Comparison of ENCODE assay signal across 24 cellular contexts in genomic region chr20:33658929-33659328, GRCh38. TPM values are rescaled to one million over a fixed set of nuclear protein-coding genes. Genes with fewer than 3 reads are reported as not detected.
"Had no signal": no experiment of that assay in that cellular context is flagged by ENCODE, and none has a peak within 500 bp of the region (broad histone marks: within the 10 kb centered on the region; RNA-seq: fewer than 3 reads in every experiment).

No MANE protein-coding gene starts in this region.

- H3K4me3 Mint-ChIP-seq: activated CD4-positive, alpha-beta memory T cell treated with anti-CD3 and anti-CD28 coated beads, Interleukin-2, amount 10 ng/mL, durations not matched to agents 7 days and 5 days; activated naive CD8-positive, alpha-beta T cell treated with anti-CD3 and anti-CD28 coated beads, Interleukin-2, amount 50 U/mL, for 24 hours; activated T-cell treated with anti-CD3 and anti-CD28 coated beads, Interleukin-2, amount 50 U/mL, for 24 hours; brain; mesothelial cell of epicardium; natural killer cell treated with Interleukin-12 subunit alpha and Interleukin-12 subunit beta and Interleukin-15 and Interleukin-18, amount 100 ng/mL, for 72 hours had no signal

- H3K27ac ChIP-seq: dorsolateral prefrontal cortex, foreskin keratinocyte, prostate gland, right atrium auricular region, testis, upper lobe of left lung, WERI-Rb-1 had no signal

- H3K36me3 Mint-ChIP-seq: brain; natural killer cell treated with Interleukin-12 subunit alpha and Interleukin-12 subunit beta and Interleukin-15 and Interleukin-18, amount 100 ng/mL, for 72 hours had no signal

- H3K9me3 Mint-ChIP-seq: activated CD4-positive, alpha-beta memory T cell treated with anti-CD3 and anti-CD28 coated beads, Interleukin-2, amount 10 ng/mL, durations not matched to agents 7 days and 5 days; activated naive CD8-positive, alpha-beta T cell treated with anti-CD3 and anti-CD28 coated beads, Interleukin-2, amount 50 U/mL, for 24 hours; activated T-cell treated with anti-CD3 and anti-CD28 coated beads, Interleukin-2, amount 50 U/mL, for 24 hours; activated T-helper 2 cell treated with anti-CD3 and anti-CD28 coated beads, Interferon-gamma antibody, Interleukin-2, Interleukin-4, amounts not matched to agents 10 μg/mL and 5 μg/mL and 100 μg/mL, durations not matched to agents 14 hours and 24 hours and 36 hours; brain; mesothelial cell of epicardium; natural killer cell treated with Interleukin-12 subunit alpha and Interleukin-12 subunit beta and Interleukin-15 and Interleukin-18, amount 100 ng/mL, for 72 hours had no signal

- H3K9me3 ChIP-seq: prostate gland, right atrium auricular region, testis, upper lobe of left lung had no signal

- H3K27me3 Mint-ChIP-seq: activated CD4-positive, alpha-beta memory T cell treated with anti-CD3 and anti-CD28 coated beads, Interleukin-2, amount 10 ng/mL, durations not matched to agents 7 days and 5 days; activated naive CD8-positive, alpha-beta T cell treated with anti-CD3 and anti-CD28 coated beads, Interleukin-2, amount 50 U/mL, for 24 hours; activated T-cell treated with anti-CD3 and anti-CD28 coated beads, Interleukin-2, amount 50 U/mL, for 24 hours; brain; natural killer cell treated with Interleukin-12 subunit alpha and Interleukin-12 subunit beta and Interleukin-15 and Interleukin-18, amount 100 ng/mL, for 72 hours had no signal

- DNase-seq: activated CD4-positive, alpha-beta memory T cell treated with anti-CD3 and anti-CD28 coated beads, Interleukin-2, amount 10 ng/mL, durations not matched to agents 7 days and 5 days; activated CD4-positive, alpha-beta T cell treated with anti-CD3 and anti-CD28 coated beads for 1 hour; activated naive CD4-positive, alpha-beta T cell treated with Interleukin-2 at 50 U/mL for 16 hours; activated naive CD8-positive, alpha-beta T cell treated with anti-CD3 and anti-CD28 coated beads, Interleukin-2, amount 50 U/mL, for 24 hours; activated T-cell treated with anti-CD3 and anti-CD28 coated beads, Interleukin-2, amount 50 U/mL, for 24 hours; anterior cingulate cortex; caudate nucleus; foreskin keratinocyte; hypothalamus; islet precursor cell; nucleus accumbens; testis; upper lobe of left lung; WERI-Rb-1 had no signal

- ATAC-seq: activated naive CD8-positive, alpha-beta T cell treated with anti-CD3 and anti-CD28 coated beads, Interleukin-2, amount 50 U/mL, for 24 hours; foreskin keratinocyte; left colon; natural killer cell treated with Interleukin-12 subunit alpha and Interleukin-12 subunit beta and Interleukin-15 and Interleukin-18, amount 100 ng/mL, for 72 hours had no signal

- H3K4me1 ChIP-seq: foreskin keratinocyte, prostate gland had no signal

- H3K27me3 ChIP-seq: dorsolateral prefrontal cortex, right atrium auricular region, testis, upper lobe of left lung had no signal

- H3K4me3 ChIP-seq: dorsolateral prefrontal cortex, prostate gland, right atrium auricular region, testis, upper lobe of left lung had no signal

- H3K27ac Mint-ChIP-seq: activated CD4-positive, alpha-beta memory T cell treated with anti-CD3 and anti-CD28 coated beads, Interleukin-2, amount 10 ng/mL, durations not matched to agents 7 days and 5 days; activated naive CD8-positive, alpha-beta T cell treated with anti-CD3 and anti-CD28 coated beads, Interleukin-2, amount 50 U/mL, for 24 hours; activated T-cell treated with anti-CD3 and anti-CD28 coated beads, Interleukin-2, amount 50 U/mL, for 24 hours; activated T-helper 2 cell treated with anti-CD3 and anti-CD28 coated beads, Interferon-gamma antibody, Interleukin-2, Interleukin-4, amounts not matched to agents 10 μg/mL and 5 μg/mL and 100 μg/mL, durations not matched to agents 14 hours and 24 hours and 36 hours; brain; mesothelial cell of epicardium; natural killer cell treated with Interleukin-12 subunit alpha and Interleukin-12 subunit beta and Interleukin-15 and Interleukin-18, amount 100 ng/mL, for 72 hours had no signal

RNA-seq across cellular contexts. Expression of gene C20orf144, which starts 3.2 kb away (rescaled TPM):
- total RNA-seq: epithelial cell of proximal tubule, left colon, right atrium auricular region, skeletal muscle tissue, upper lobe of left lung had no signal
